ENCODE assay signal across 12 cellular contexts in the genomic region with DNA sequence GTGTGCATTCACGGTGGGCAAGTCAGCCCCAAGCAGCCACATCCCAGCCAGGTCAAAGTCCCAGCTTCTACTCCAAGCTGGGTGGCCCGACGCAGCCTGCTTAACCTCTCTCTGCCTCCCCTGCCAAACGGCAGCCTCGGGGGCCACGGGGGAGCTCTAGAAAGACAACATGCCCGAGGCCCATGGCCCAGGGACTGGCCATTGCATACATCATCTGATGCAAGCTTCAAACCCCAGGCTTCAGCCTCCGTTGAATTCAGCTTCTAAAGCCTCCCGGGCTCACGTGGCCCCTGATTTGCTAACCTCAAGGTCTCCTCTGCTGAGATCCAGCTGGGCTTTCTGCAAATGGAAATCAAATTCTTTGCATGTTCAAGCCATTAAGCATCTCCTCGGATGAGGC.
A peak's percentile ranks its signal among the peaks of the same experiment; 100 is the strongest.
DNase-seq lines count a peak whose midpoint lies in the region; ATAC-seq and TF ChIP-seq lines count a peak whose summit lies in the region.
"Had no signal": no experiment of that assay in that cellular context is flagged by ENCODE, and none has a peak within 500 bp of the region (broad histone marks: within the 10 kb centered on the region; RNA-seq: fewer than 3 reads in every experiment).

No MANE protein-coding gene starts in this region.

- H3K36me3 Mint-ChIP-seq in activated CD8-positive, alpha-beta T cell treated with anti-CD3 and anti-CD28 coated beads, Interleukin-2, amount 10 ng/mL, durations not matched to agents 7 days and 5 days (ENCODE audit: low read depth): peaks cover 9% of the 10 kb centered on the region

- H3K4me1 ChIP-seq in iPS DF 6.9 (ENCODE audit: control insufficient read depth, insufficient read depth, low read length): peaks cover 4% of the 10 kb centered on the region; the same call in 1 of the 2 replicates
- peaks cover 0 to 66% (median 59%) of the 10 kb centered on the region in 4 donors for H3K4me1 ChIP-seq in sigmoid colon

- H3K9me3 Mint-ChIP-seq in activated CD8-positive, alpha-beta T cell treated with anti-CD3 and anti-CD28 coated beads, Interleukin-2, amount 10 ng/mL, durations not matched to agents 7 days and 5 days (ENCODE audit: insufficient read depth): no peaks in the 10 kb centered on the region
- H3K9me3 Mint-ChIP-seq: activated T-helper 17 cell treated with anti-CD3 and anti-CD28 coated beads, Interleukin-2, amount 50 U/mL, for 72 hours had no signal

- H3K9me3 ChIP-seq in iPS DF 6.9 (ENCODE audit: control insufficient read depth, insufficient read depth, low read length) (no peaks in the 10 kb centered on the region), sigmoid colon (no peaks in the 10 kb centered on the region)

- peak; percentile 84 for DNase-seq in H7
- DNase-seq in cerebellar cortex (ENCODE audit: low spot score): peak; percentile 22
- peak; percentile 35 for DNase-seq in iPS DF 6.9 (ENCODE audit: low read depth, low spot score)
- DNase-seq in sigmoid colon: peak; percentile 76
- DNase-seq in activated CD8-positive, alpha-beta T cell treated with anti-CD3 and anti-CD28 coated beads, Interleukin-2, amount 10 ng/mL, durations not matched to agents 7 days and 5 days: no peak
- no peak for DNase-seq in central memory CD4-positive, alpha-beta T cell
- DNase-seq: KBM-7, WERI-Rb-1 had no signal

- CTCF ChIA-PET in activated CD8-positive, alpha-beta T cell treated with anti-CD3 and anti-CD28 coated beads, Interleukin-2, amount 10 ng/mL, durations not matched to agents 7 days and 5 days (lab: Charles Lee): no interaction called here

- TF ChIP-seq POLR2A in sigmoid colon (IDR thresholded peaks at IDR 0.05): no peak

- TF ChIP-seq CTCF in sigmoid colon (IDR thresholded peaks at IDR 0.05): no peak

- H3K4me1 Mint-ChIP-seq in activated CD8-positive, alpha-beta T cell treated with anti-CD3 and anti-CD28 coated beads, Interleukin-2, amount 10 ng/mL, durations not matched to agents 7 days and 5 days (ENCODE audit: low read depth): peaks cover 13% of the 10 kb centered on the region
- H3K4me1 Mint-ChIP-seq: activated T-helper 17 cell treated with anti-CD3 and anti-CD28 coated beads, Interleukin-2, amount 50 U/mL, for 72 hours; CD8-positive, alpha-beta memory T cell had no signal

- ATAC-seq in HG03571 (IDR thresholded peaks at IDR 0.05; ENCODE audit: unreplicated experiment): no peak
- no peak for ATAC-seq in activated CD8-positive, alpha-beta T cell treated with anti-CD3 and anti-CD28 coated beads, Interleukin-2, amount 10 ng/mL, durations not matched to agents 7 days and 5 days
- no peak for ATAC-seq in GM19397 (IDR thresholded peaks at IDR 0.05; ENCODE audit: unreplicated experiment)
- ATAC-seq: activated T-helper 17 cell treated with anti-CD3 and anti-CD28 coated beads, Interleukin-2, amount 50 U/mL, for 72 hours had no signal

- H3K27ac ChIP-seq in iPS DF 6.9 (ENCODE audit: low read length): no peak overlapping the region
- peak overlapping the region; percentile 75 to 93 (median 82) for H3K27ac ChIP-seq in sigmoid colon
- H3K27ac ChIP-seq: WERI-Rb-1 had no signal

- intact Hi-C loops in sigmoid colon (cut with DNase I): loop anchor here (5.0 kb wide), 2 partner anchors 62 to 148 kb away; partner anchors contain the start of genes DNAAF5, PDGFA and PRKAR1B

- no peak overlapping the region for H3K4me3 Mint-ChIP-seq in activated CD8-positive, alpha-beta T cell treated with anti-CD3 and anti-CD28 coated beads, Interleukin-2, amount 10 ng/mL, durations not matched to agents 7 days and 5 days
- H3K4me3 Mint-ChIP-seq: activated T-helper 17 cell treated with anti-CD3 and anti-CD28 coated beads, Interleukin-2, amount 50 U/mL, for 72 hours; CD8-positive, alpha-beta memory T cell had no signal

- H3K27me3 Mint-ChIP-seq in activated CD8-positive, alpha-beta T cell treated with anti-CD3 and anti-CD28 coated beads, Interleukin-2, amount 10 ng/mL, durations not matched to agents 7 days and 5 days (ENCODE audit: low read depth): no peaks in the 10 kb centered on the region
- H3K27me3 Mint-ChIP-seq: activated T-helper 17 cell treated with anti-CD3 and anti-CD28 coated beads, Interleukin-2, amount 50 U/mL, for 72 hours; CD8-positive, alpha-beta memory T cell had no signal

- H3K27me3 ChIP-seq in H7 (ENCODE audit: control insufficient read depth, insufficient read depth, low read length) (no peaks in the 10 kb centered on the region), iPS DF 6.9 (ENCODE audit: control insufficient read depth, insufficient read depth, low read length) (no peaks in the 10 kb centered on the region), sigmoid colon (no peaks in the 10 kb centered on the region)

- POLR2A ChIA-PET in activated CD8-positive, alpha-beta T cell treated with anti-CD3 and anti-CD28 coated beads, Interleukin-2, amount 10 ng/mL, durations not matched to agents 7 days and 5 days (lab: Charles Lee): no interaction called here

- no peak for TF ChIP-seq EP300 in sigmoid colon (IDR thresholded peaks at IDR 0.05)

- no peak overlapping the region for H3K4me3 ChIP-seq in H7 (ENCODE audit: insufficient read depth, low read depth, low read length)
- H3K4me3 ChIP-seq in iPS DF 6.9 (ENCODE audit: low read length): no peak overlapping the region
- peak overlapping the region in 2 of 4 donors; percentile 8 to 13 for H3K4me3 ChIP-seq in sigmoid colon

- H3K36me3 ChIP-seq in H7 (replicated peaks; ENCODE audit: control insufficient read depth, insufficient read depth, low read length) (no peaks in the 10 kb centered on the region), iPS DF 6.9 (ENCODE audit: control insufficient read depth, insufficient read depth, low read length) (no peaks in the 10 kb centered on the region), sigmoid colon (no peaks in the 10 kb centered on the region)

- H3K27ac Mint-ChIP-seq in activated CD8-positive, alpha-beta T cell treated with anti-CD3 and anti-CD28 coated beads, Interleukin-2, amount 10 ng/mL, durations not matched to agents 7 days and 5 days: no peak overlapping the region
- H3K27ac Mint-ChIP-seq: activated T-helper 17 cell treated with anti-CD3 and anti-CD28 coated beads, Interleukin-2, amount 50 U/mL, for 72 hours had no signal

- no CpG with 5 or more reads among the region's 11 CpGs for WGBS in iPS DF 6.9 (ENCODE audit: insufficient coverage, insufficient read length)
- 76 to 85% methylated on average over 11 of the region's 11 CpGs for WGBS in sigmoid colon, 2 donors

Comparison
In these comparisons a context has a peak if more than half of its experiments do, and no peak if none do; other contexts are left out.
1. DNase-seq: peak in H7 (single experiment), cerebellar cortex (single experiment), iPS DF 6.9 (single experiment) and sigmoid colon (single experiment); none in activated CD8-positive, alpha-beta T cell treated with anti-CD3 and anti-CD28 coated beads, Interleukin-2, amount 10 ng/mL, durations not matched to agents 7 days and 5 days (single experiment) and central memory CD4-positive, alpha-beta T cell (single experiment).